Comparison of ENCODE assay signal across 1 cellular context in the genomic region with DNA sequence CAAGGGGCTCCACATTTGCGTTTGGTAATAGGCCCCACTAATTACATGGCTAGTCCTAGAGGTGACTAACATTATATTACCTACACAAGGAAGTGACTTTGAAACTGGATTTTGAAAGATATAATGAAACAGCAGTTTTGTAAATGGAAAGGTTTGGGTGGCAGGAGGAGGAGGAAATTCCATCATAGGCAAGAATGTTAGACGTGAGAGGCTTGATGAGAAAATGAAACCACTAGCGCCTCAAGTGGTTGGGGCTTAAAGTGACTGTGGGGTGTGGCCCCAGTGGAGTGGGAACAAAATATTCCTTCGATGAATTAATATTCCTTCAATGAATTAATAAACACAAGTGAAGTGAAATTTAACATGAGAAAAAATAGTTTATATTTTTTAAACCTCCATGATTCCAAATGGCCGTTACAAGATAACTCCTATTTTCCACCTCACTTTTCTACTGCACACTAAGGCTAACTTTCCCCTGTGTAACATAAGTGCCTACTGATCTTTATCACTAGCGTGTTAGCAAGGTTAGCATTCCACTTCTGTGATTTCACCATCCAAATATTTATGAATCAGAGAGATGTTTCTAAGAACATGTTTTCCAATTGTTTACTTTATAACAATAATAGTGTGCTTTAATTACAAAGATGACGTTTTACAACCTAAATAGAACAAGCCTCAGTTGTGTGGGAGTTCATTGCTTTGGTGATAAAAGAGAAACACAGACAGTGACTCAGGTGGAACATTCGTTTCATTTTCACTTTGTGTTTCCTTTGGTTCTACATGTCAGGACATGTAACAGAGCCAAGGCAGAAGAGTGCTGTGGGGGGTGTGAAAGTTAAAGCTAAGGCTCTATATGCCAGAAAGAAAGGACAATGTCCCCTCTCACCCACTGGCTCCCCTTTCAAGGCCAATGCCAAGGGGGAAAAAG.
TF ChIP-seq lines count a peak whose summit lies in the region.

No MANE protein-coding gene starts in this region.

TF ChIP-seq in HEK293, 187 proteins besides CTCF, POLR2A, EP300 and RAD21 (continued from another document):
- no peak for TF ChIP-seq ZNF211 (tag by site-specific recombination; IDR thresholded peaks at IDR 0.05; ENCODE audit: low read depth)
- peak; percentile 74 for TF ChIP-seq WT1 (tag by site-specific recombination; IDR thresholded peaks at IDR 0.05)
- no peak for TF ChIP-seq ZNF837 (tag by site-specific recombination; IDR thresholded peaks at IDR 0.05)
- no peak for TF ChIP-seq ZNF596 (tag by site-specific recombination; IDR thresholded peaks at IDR 0.05)
- TF ChIP-seq ZSCAN30 (tag by site-specific recombination; IDR thresholded peaks at IDR 0.05): no peak
- peak; percentile 77 for TF ChIP-seq IKZF3 (tag by site-specific recombination; IDR thresholded peaks at IDR 0.05)
- no peak for TF ChIP-seq ZBTB1 (tag by site-specific recombination; IDR thresholded peaks at IDR 0.05)
- TF ChIP-seq ZNF48 (tag by site-specific recombination; IDR thresholded peaks at IDR 0.05): no peak
- peak; percentile 89 for TF ChIP-seq PRDM1 (tag by site-specific recombination; IDR thresholded peaks at IDR 0.05)
- peak; percentile 84 for TF ChIP-seq ZNF362 (tag by site-specific recombination; IDR thresholded peaks at IDR 0.05)
- TF ChIP-seq ZNF302 (tag by site-specific recombination; IDR thresholded peaks at IDR 0.05; ENCODE audit: low read depth): no peak
- peak; percentile 12; the same call in 1 of the 2 replicates for TF ChIP-seq GLIS2 (tag by site-specific recombination; IDR thresholded peaks at IDR 0.05)
- peak; percentile 99 for TF ChIP-seq ZNF366 (tag by site-specific recombination; conservative IDR thresholded peaks at IDR 0.05)
- no peak for TF ChIP-seq ZNF146 (tag by site-specific recombination; IDR thresholded peaks at IDR 0.05)
- no peak for TF ChIP-seq ZNF423 (tag by site-specific recombination; IDR thresholded peaks at IDR 0.05)
- no peak for TF ChIP-seq ZNF768 (tag by site-specific recombination; IDR thresholded peaks at IDR 0.05)
- TF ChIP-seq KLF1 (tag by site-specific recombination; IDR thresholded peaks at IDR 0.05): no peak
- TF ChIP-seq ZBTB21 (tag by site-specific recombination; IDR thresholded peaks at IDR 0.05): peak; percentile 93
- TF ChIP-seq ZNF561 (tag by site-specific recombination; IDR thresholded peaks at IDR 0.05; ENCODE audit: borderline replicate concordance): no peak
- TF ChIP-seq TCF7L2 (IDR thresholded peaks at IDR 0.05; ENCODE audit: borderline replicate concordance, low read depth, low read length): no peak
- TF ChIP-seq BCL6B (tag by site-specific recombination; IDR thresholded peaks at IDR 0.05): peak; percentile 98
- TF ChIP-seq ZNF548 (tag by site-specific recombination; IDR thresholded peaks at IDR 0.05): no peak
- TF ChIP-seq ZNF660 (tag by site-specific recombination; IDR thresholded peaks at IDR 0.05): peak; percentile 72; the same call in 1 of the 2 replicates
- peak; percentile 55; the same call in 1 of the 2 replicates for TF ChIP-seq ZNF324 (tag by site-specific recombination; IDR thresholded peaks at IDR 0.05)
- TF ChIP-seq ZNF529 (tag by site-specific recombination; IDR thresholded peaks at IDR 0.05; ENCODE audit: insufficient replicate concordance): peak; percentile 7
- TF ChIP-seq REPIN1 (tag by site-specific recombination; IDR thresholded peaks at IDR 0.05; ENCODE audit: low read depth): no peak
- no peak for TF ChIP-seq MZF1 (tag by site-specific recombination; IDR thresholded peaks at IDR 0.05; ENCODE audit: borderline replicate concordance)
- peak; percentile 57 for TF ChIP-seq FEZF1 (tag by site-specific recombination; IDR thresholded peaks at IDR 0.05)
- no peak for TF ChIP-seq ZNF37A (tag by site-specific recombination; IDR thresholded peaks at IDR 0.05)
- peak; percentile 99 for TF ChIP-seq SP7 (tag by site-specific recombination; IDR thresholded peaks at IDR 0.05)
- no peak for TF ChIP-seq ZNF404 (tag by site-specific recombination; IDR thresholded peaks at IDR 0.05)
- no peak for TF ChIP-seq ZNF10 (tag by site-specific recombination; IDR thresholded peaks at IDR 0.05)
- peak; percentile 46; the same call in 1 of the 2 replicates for TF ChIP-seq ZNF623 (tag by site-specific recombination; IDR thresholded peaks at IDR 0.05)
- peak; percentile 95 for TF ChIP-seq ZEB2 (tag by site-specific recombination; IDR thresholded peaks at IDR 0.05)
- no peak for TF ChIP-seq MEIS1 (CRISPR knock-in tag; IDR thresholded peaks at IDR 0.05; ENCODE audit: borderline replicate concordance)
